In the genomic region with DNA sequence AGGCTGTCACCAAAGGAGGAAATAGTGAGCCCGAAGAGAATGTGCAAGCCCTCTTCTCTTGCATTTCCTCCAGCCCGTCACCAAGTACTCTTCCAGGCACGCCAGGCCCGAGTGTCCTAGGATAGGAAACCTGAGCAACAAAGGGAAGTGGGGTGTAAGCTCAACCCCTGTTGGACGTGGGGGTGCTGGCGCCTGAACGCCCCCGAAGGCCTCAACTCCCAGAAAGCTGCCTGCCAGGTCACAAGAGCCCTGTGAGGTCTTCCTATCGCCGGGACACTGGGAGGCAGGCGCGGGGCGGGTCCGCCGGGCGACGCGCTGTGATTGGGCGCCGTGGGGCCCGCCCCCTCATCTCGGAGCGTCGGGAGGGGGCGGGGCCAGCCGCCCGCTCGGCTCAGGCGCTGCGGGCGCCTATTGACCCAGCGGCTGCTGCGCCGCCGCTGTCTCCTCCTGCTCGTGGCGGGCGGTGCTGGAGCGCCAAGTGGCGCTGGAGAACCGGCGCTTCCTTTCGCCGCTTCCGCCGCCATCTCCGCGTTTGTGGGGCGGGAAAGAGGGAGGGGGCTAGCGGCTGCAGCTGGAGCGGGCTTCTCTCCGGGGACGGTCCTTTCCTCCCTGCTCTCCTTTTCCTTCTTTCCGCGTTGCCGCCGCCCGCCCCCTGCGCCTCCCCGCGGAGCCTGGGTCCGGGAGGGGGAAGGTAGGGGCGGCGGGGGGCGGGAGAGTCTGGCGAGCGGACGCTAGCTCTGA, we compare ENCODE assay signal across 8 cellular contexts. TPM values are rescaled to one million over a fixed set of nuclear protein-coding genes. Genes with fewer than 3 reads are reported as not detected.
DNase-seq lines count a peak whose midpoint lies in the region; ATAC-seq and TF ChIP-seq lines count a peak whose summit lies in the region.

No MANE protein-coding gene starts in this region.

- H3K27ac ChIP-seq in GM23338 (ENCODE audit: low read depth) (peak overlapping the region; percentile 93), RWPE1 (peak overlapping the region; percentile 98), stomach (peak overlapping the region; percentile 96 to 99 (median 97))

- H3K9me3 Mint-ChIP-seq in GM23338 = peaks cover 12% of the 10 kb centered on the region
- peaks cover 30% of the 10 kb centered on the region for H3K9me3 Mint-ChIP-seq in nephron progenitor cell

- H3K27me3 ChIP-seq in GM23338 (ENCODE audit: insufficient read depth) (no peaks in the 10 kb centered on the region), stomach (no peaks in the 10 kb centered on the region)

- peak overlapping the region; percentile 88 for H2AFZ ChIP-seq in GM23338

- H3K4me1 Mint-ChIP-seq in GM23338 (peaks cover 32% of the 10 kb centered on the region), nephron progenitor cell (peaks cover 34% of the 10 kb centered on the region)

- H3K9me3 ChIP-seq in stomach = peaks cover 0 to 7% (median 3%) of the 10 kb centered on the region in 4 donors

- 0 to 2% (median 1%) methylated on average over 14 to 66 of the region's 68 CpGs for WGBS in stomach, 5 donors

- POLR2A ChIA-PET in RWPE1 (lab: Yijun Ruan, JAX; ENCODE audit: low non-redundant PET) = interaction anchor here (0.6 to 1.0 kb wide), 3 partner anchors 15 to 941 kb away, joined by 3 read pairs; no protein-coding TSS in a partner anchor

- peak; percentile 77 for ATAC-seq in GM23338

- TF ChIP-seq POLR2A in stomach (IDR thresholded peaks at IDR 0.05) = peak in 2 of 4 donors; percentile 3 to 35

- peak overlapping the region; percentile 82 for H3K4me3 ChIP-seq in GM23338
- peak overlapping the region; percentile 82 for H3K4me3 ChIP-seq in fibroblast of pulmonary artery (replicated peaks; ENCODE audit: low read depth, low read length)
- H3K4me3 ChIP-seq in stomach = peak overlapping the region; percentile 79 to 90 (median 80)

- peaks cover 20% of the 10 kb centered on the region for H4K20me1 ChIP-seq in GM23338 (replicated peaks; ENCODE audit: insufficient read depth)

- TF ChIP-seq CTCF in GM23338 (conservative IDR thresholded peaks at IDR 0.05; ENCODE audit: low read depth in 2 of 2) (0 out of 4 replicates have a peak, but pooled peaks of 1 of the 2 experiments have one; percentile 2), RWPE1 (conservative IDR thresholded peaks at IDR 0.05; ENCODE audit: low read depth) (no peak), fibroblast of pulmonary artery (IDR thresholded peaks at IDR 0.05; ENCODE audit: low read length, missing control alignments) (no peak), nephron progenitor cell (IDR thresholded peaks at IDR 0.05) (no peak), stomach (IDR thresholded peaks at IDR 0.05) (no peak)

- H3K4me3 Mint-ChIP-seq in GM23338 (peak overlapping the region; percentile 97), nephron progenitor cell (peak overlapping the region; percentile 98)

- H3K4me1 ChIP-seq in GM23338 (ENCODE audit: insufficient read depth) (peaks cover 26% of the 10 kb centered on the region), stomach (peaks cover 16 to 34% (median 29%) of the 10 kb centered on the region in 4 donors)

- CTCF ChIA-PET in RWPE1 (lab: Yijun Ruan, JAX) = interaction anchor here (0.6 to 1.1 kb wide), 7 partner anchors 23 to 1313 kb away, joined by 3 to 5 read pairs (median 3); no protein-coding TSS in a partner anchor

- no peaks in the 10 kb centered on the region for H3K27me3 Mint-ChIP-seq in GM23338 (ENCODE audit: insufficient read depth, low read depth, poor library complexity)
- H3K27me3 Mint-ChIP-seq in nephron progenitor cell (ENCODE audit: low read depth, poor library complexity) = no peaks in the 10 kb centered on the region

- H3K9me2 ChIP-seq in GM23338 (ENCODE audit: insufficient read depth) = no peaks in the 10 kb centered on the region; the same call in 1 of the 2 replicates

- peaks cover 43% of the 10 kb centered on the region for H3K79me2 ChIP-seq in GM23338 (replicated peaks; ENCODE audit: insufficient read depth)

- intact Hi-C loops in stomach (cut with DNase I; ENCODE audit: low total_unique reads) = no loop called here

- H3K36me3 Mint-ChIP-seq in GM23338 (ENCODE audit: low read depth) (peaks cover 10% of the 10 kb centered on the region; the same call in 2 of the 3 replicates), nephron progenitor cell (ENCODE audit: low read depth) (peaks cover 13% of the 10 kb centered on the region)

- no peaks in the 10 kb centered on the region for H3F3A ChIP-seq in GM23338 (replicated peaks; ENCODE audit: low read depth)

- peak overlapping the region; percentile 99 for H3K27ac Mint-ChIP-seq in GM23338
- H3K27ac Mint-ChIP-seq in nephron progenitor cell = peak overlapping the region; percentile 99

- peak overlapping the region; percentile 95 for H3K4me2 ChIP-seq in GM23338

- no peak for TF ChIP-seq EP300 in stomach (IDR thresholded peaks at IDR 0.05)

- H3K36me3 ChIP-seq in GM23338 (ENCODE audit: insufficient read depth) = no peaks in the 10 kb centered on the region
- H3K36me3 ChIP-seq in stomach = no peaks in the 10 kb centered on the region

- DNase-seq in ELF-1 (ENCODE audit: low read depth, low spot score) (peak; percentile 96), GM23338 (ENCODE audit: low spot score) (peak; percentile 93), Kasumi-1 (lab: John Stamatoyannopoulos, UW) (peak; percentile 90 to 91), RWPE1 (ENCODE audit: low spot score) (peak; percentile 93), fibroblast of pulmonary artery (ENCODE audit: low read depth) (peak; percentile 90), nephron progenitor cell (peak; percentile 81), stomach (peak; percentile 87)
- DNase-seq in activated T-helper 9 cell treated with anti-CD3 and anti-CD28 coated beads, Interleukin-2, amount 50 U/mL, for 16 hours (ENCODE audit: low read depth) = peak; percentile 71

TF ChIP-seq in GM23338, 12 proteins besides CTCF, POLR2A, EP300 and RAD21:
- TF ChIP-seq, protein P1, sequence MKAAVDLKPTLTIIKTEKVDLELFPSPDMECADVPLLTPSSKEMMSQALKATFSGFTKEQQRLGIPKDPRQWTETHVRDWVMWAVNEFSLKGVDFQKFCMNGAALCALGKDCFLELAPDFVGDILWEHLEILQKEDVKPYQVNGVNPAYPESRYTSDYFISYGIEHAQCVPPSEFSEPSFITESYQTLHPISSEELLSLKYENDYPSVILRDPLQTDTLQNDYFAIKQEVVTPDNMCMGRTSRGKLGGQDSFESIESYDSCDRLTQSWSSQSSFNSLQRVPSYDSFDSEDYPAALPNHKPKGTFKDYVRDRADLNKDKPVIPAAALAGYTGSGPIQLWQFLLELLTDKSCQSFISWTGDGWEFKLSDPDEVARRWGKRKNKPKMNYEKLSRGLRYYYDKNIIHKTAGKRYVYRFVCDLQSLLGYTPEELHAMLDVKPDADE (IDR thresholded peaks at IDR 0.05) = peak; percentile 42; the same call in 1 of the 2 replicates
- TF ChIP-seq JUNB (IDR thresholded peaks at IDR 0.05; ENCODE audit: unreplicated experiment) = no peak
- TF ChIP-seq CREB1 (CRISPR knock-in tag; IDR thresholded peaks at IDR 0.05; ENCODE audit: low read depth) = peak; percentile 41
- no peak for TF ChIP-seq STAT1 (IDR thresholded peaks at IDR 0.05; ENCODE audit: unreplicated experiment)
- peak; percentile 90 for TF ChIP-seq POLR2AphosphoS5 (IDR thresholded peaks at IDR 0.05; ENCODE audit: low read depth)
- TF ChIP-seq EZH2phosphoT487 (IDR thresholded peaks at IDR 0.05; ENCODE audit: unreplicated experiment) = no peak

RNA-seq across cellular contexts. Expression of a gene that starts 0.6 kb away (rescaled TPM):
- total RNA-seq in GM23338 (2014; rRNA removed; shearing (Covaris generic)) = 129 and 132 TPM in 2 replicates
- polyA plus RNA-seq in GM23338 (2016; fragmentation: Nextera tagmentation; extraction: Ambion mirVana) = 28.3 and 32.5 TPM in 2 replicates
- 100 to 1,000 TPM in 1 of 5 donors, 10 to 100 TPM in 4; 29.2 to 136 (median 50.1) TPM for total RNA-seq in stomach
- 1 to 10 TPM; 6.1 to 9.0 (median 6.6) TPM for polyA plus RNA-seq in stomach

Comparison
In these comparisons a context has a peak if more than half of its experiments do, and no peak if none do; other contexts are left out.
1. Peak in every context shown above with its lines: DNase-seq, ATAC-seq, H3K4me3 ChIP-seq and H3K27ac ChIP-seq.